Comparison of ENCODE assay signal across 14 cellular contexts in the genomic region with DNA sequence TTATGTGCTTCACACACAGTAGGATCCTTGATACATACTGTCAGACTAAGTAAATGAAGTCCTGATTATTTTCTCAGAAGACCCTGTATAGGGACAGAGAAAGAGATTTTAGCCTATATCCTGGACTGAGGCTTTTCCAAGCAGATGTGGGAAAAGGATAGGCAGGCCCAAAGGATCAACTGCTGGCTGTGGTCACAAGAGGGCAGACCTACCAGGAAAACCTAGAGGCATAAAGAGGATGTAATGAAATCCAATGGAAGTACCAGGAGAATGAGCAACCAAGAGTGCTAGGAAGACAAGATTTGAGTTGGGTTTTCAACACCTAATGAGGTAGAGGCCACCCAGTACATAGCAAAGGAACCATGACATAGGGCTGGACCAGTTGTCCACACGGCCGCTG. TPM values are rescaled to one million over a fixed set of nuclear protein-coding genes. Genes with fewer than 3 reads are reported as not detected.
A peak's percentile ranks its signal among the peaks of the same experiment; 100 is the strongest.
DNase-seq lines count a peak whose midpoint lies in the region; ATAC-seq and TF ChIP-seq lines count a peak whose summit lies in the region.
"Had no signal": no experiment of that assay in that cellular context is flagged by ENCODE, and none has a peak within 500 bp of the region (broad histone marks: within the 10 kb centered on the region; RNA-seq: fewer than 3 reads in every experiment).

No MANE protein-coding gene starts in this region.

- H3F3A ChIP-seq in smooth muscle cell (ENCODE audit: low read depth): no peaks in the 10 kb centered on the region

- H3K9me3 Mint-ChIP-seq in immature natural killer cell: no peaks in the 10 kb centered on the region

- H4K20me1 ChIP-seq in smooth muscle cell (ENCODE audit: low read depth): no peaks in the 10 kb centered on the region

- DNase-seq in NCI-H82 (lab: John Stamatoyannopoulos, UW): peak; percentile 13
- DNase-seq in NCI-H82 treated with DMSO at 0.1 percent for 48 hours (lab: John Stamatoyannopoulos, UW; ENCODE audit: unreplicated experiment): no peak
- DNase-seq in RPMI7951 (ENCODE audit: low read depth): peak; percentile 20
- DNase-seq in fibroblast of pulmonary artery (ENCODE audit: low read depth): peak; percentile 4
- DNase-seq in smooth muscle cell (lab: John Stamatoyannopoulos, UW; ENCODE audit: unreplicated experiment): no peak
- DNase-seq in mesenteric fat pad (ENCODE audit: low spot score): no peak
- no peak for DNase-seq in immature natural killer cell
- DNase-seq: AML-193; naive thymus-derived CD8-positive, alpha-beta T cell; Right ventricle myocardium superior; spleen; trophoblast cell had no signal

- no peak overlapping the region for H3K4me2 ChIP-seq in smooth muscle cell

- no peak for ATAC-seq in HG02642 (IDR thresholded peaks at IDR 0.05; ENCODE audit: poor library complexity, unreplicated experiment)
- ATAC-seq: naive thymus-derived CD8-positive, alpha-beta T cell had no signal

- peaks cover 32% of the 10 kb centered on the region for H3K27me3 ChIP-seq in smooth muscle cell (ENCODE audit: low read depth)

- TF ChIP-seq CTCF in fibroblast of pulmonary artery (IDR thresholded peaks at IDR 0.05; ENCODE audit: low read length, missing control alignments) (peak; percentile 32), smooth muscle cell (IDR thresholded peaks at IDR 0.05; ENCODE audit: borderline replicate concordance, insufficient read depth, poor library complexity, severe bottlenecking) (peak; percentile 12)

- H3K9ac ChIP-seq in smooth muscle cell (ENCODE audit: low read depth): no peak overlapping the region

- peaks cover 0 to 1% (median 0%) of the 10 kb centered on the region in 3 donors for H3K27me3 Mint-ChIP-seq in immature natural killer cell (ENCODE audit: low read depth in 3 of 3)

- no peak overlapping the region for H3K4me3 Mint-ChIP-seq in immature natural killer cell
- H3K4me3 Mint-ChIP-seq: naive thymus-derived CD8-positive, alpha-beta T cell had no signal

- no peak overlapping the region for H3K27ac ChIP-seq in smooth muscle cell (ENCODE audit: low read depth)
- H3K27ac ChIP-seq: spleen had no signal

- H3K36me3 ChIP-seq in smooth muscle cell (ENCODE audit: low read depth): no peaks in the 10 kb centered on the region
- H3K36me3 ChIP-seq: spleen had no signal

- no peak overlapping the region for H3K4me3 ChIP-seq in fibroblast of pulmonary artery (replicated peaks; ENCODE audit: low read depth, low read length)
- no peak overlapping the region for H3K4me3 ChIP-seq in smooth muscle cell
- H3K4me3 ChIP-seq: spleen had no signal

- 96% methylated on average over 2 of the region's 2 CpGs for WGBS in smooth muscle cell (ENCODE audit: low lambda C conversion rate)

- H3K4me1 Mint-ChIP-seq in immature natural killer cell: no peaks in the 10 kb centered on the region

- H3K9me3 ChIP-seq in smooth muscle cell (replicated peaks; ENCODE audit: low read depth): no peaks in the 10 kb centered on the region
- H3K9me3 ChIP-seq: spleen had no signal

- H3K79me2 ChIP-seq in smooth muscle cell (ENCODE audit: low read depth): no peaks in the 10 kb centered on the region

- H2AFZ ChIP-seq in smooth muscle cell (ENCODE audit: low read depth): no peak overlapping the region

- no peaks in the 10 kb centered on the region for H3K36me3 Mint-ChIP-seq in immature natural killer cell
- H3K36me3 Mint-ChIP-seq: naive thymus-derived CD8-positive, alpha-beta T cell had no signal

- no peak overlapping the region for H3K27ac Mint-ChIP-seq in immature natural killer cell
- H3K27ac Mint-ChIP-seq: naive thymus-derived CD8-positive, alpha-beta T cell had no signal

- H3K4me1 ChIP-seq in smooth muscle cell (ENCODE audit: low read depth): no peaks in the 10 kb centered on the region
- H3K4me1 ChIP-seq: spleen had no signal

RNA-seq across cellular contexts. Expression of a gene that starts 23.1 kb away (rescaled TPM):
- not detected in 2 replicates for total RNA-seq in RPMI7951 (2014; rRNA removed; shearing (Covaris generic))
- total RNA-seq in smooth muscle cell (not detected in 2 replicates), mesenteric fat pad (0.16 TPM)
- polyA plus RNA-seq in smooth muscle cell (not detected in 2 replicates), immature natural killer cell (not detected)
- total RNA-seq: M059J; naive thymus-derived CD8-positive, alpha-beta T cell; spleen had no signal
- polyA plus RNA-seq: naive thymus-derived CD8-positive, alpha-beta T cell had no signal

Comparison
In these comparisons a context has a peak if more than half of its experiments do, and no peak if none do; other contexts are left out.
1. DNase-seq: peak in NCI-H82 (single experiment), RPMI7951 (single experiment) and fibroblast of pulmonary artery (single experiment); none in NCI-H82 treated with DMSO at 0.1 percent for 48 hours (single experiment), smooth muscle cell (single experiment), mesenteric fat pad (single experiment) and immature natural killer cell (0 of 3).